7 cellular contexts compared by ENCODE assay signal in the genomic region with DNA sequence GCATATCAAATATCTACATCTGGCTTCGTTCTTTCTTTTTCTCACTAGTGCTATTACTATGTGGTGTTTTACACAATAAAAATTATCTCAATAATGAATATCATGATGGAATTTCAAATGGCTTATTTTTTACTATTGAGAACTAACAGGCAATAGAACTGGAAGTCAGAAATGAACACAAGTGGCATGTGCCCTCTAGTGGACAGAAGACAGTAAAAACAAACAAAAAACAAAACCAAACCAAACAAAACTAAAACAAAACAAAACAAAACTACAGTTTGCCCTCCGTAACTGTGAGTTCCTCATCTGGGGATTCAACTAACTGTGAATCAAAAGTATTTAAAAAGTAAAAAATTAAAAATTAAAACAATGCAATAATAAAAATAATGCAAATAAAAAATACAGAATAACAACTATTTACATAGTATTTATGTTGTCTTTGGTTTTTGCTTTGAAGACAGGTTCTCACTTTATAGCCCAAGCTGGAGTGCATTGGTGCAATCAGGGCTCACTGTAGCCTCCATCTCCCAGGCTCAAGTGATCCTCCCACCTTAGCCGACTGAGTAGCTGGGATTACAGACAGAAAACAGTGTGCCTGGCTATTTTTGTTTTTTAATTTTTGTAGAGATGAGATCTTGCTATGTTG.
A peak's percentile ranks its signal among the peaks of the same experiment; 100 is the strongest.
DNase-seq lines count a peak whose midpoint lies in the region; ATAC-seq, FAIRE-seq and TF ChIP-seq lines count a peak whose summit lies in the region.

No MANE protein-coding gene starts in this region.

- no peaks in the 10 kb centered on the region for H3K4me1 ChIP-seq in GM23248 (ENCODE audit: insufficient read depth)
- H3K4me1 ChIP-seq in GM12878 (ENCODE audit: control insufficient read depth, insufficient read depth, low read length) = no peaks in the 10 kb centered on the region
- no peaks in the 10 kb centered on the region for H3K4me1 ChIP-seq in tibial artery
- H3K4me1 ChIP-seq in esophagus muscularis mucosa = no peaks in the 10 kb centered on the region

- no peak for TF ChIP-seq POLR2A in GM12878 (IDR thresholded peaks at IDR 0.05; ENCODE audit: low read depth, low read length)
- TF ChIP-seq POLR2A in esophagus muscularis mucosa (IDR thresholded peaks at IDR 0.05; ENCODE audit: low read depth) = no peak

- 18 to 24% methylated on average over 3 of the region's 3 CpGs for WGBS in GM23248 (ENCODE audit: low coverage in 1 of 2, low lambda C conversion rate in 2 of 2, missing lambda C conversion rate in 2 of 2), 2 experiments
- 18% methylated on average over 3 of the region's 3 CpGs for WGBS in GM12878 (ENCODE audit: insufficient coverage, insufficient replicate concordance, low lambda C conversion rate, missing lambda C conversion rate)
- 64% methylated on average over 3 of the region's 3 CpGs for WGBS in esophagus muscularis mucosa

- intact Hi-C loops in GM12878 (cut with micrococcal nuclease; ENCODE audit: unreplicated experiment) (loop anchor here (10.0 kb wide), 1 partner anchor 441 kb away; no protein-coding TSS in a partner anchor), tibial artery (cut with DNase I; ENCODE audit: low total_unique reads) (no loop called here), esophagus muscularis mucosa (cut with DNase I) (no loop called here)

- SMC1A ChIA-PET in GM12878 (lab: Charles Lee; ENCODE audit: uncharacterized antibody, unreplicated experiment) = interaction anchor here (0.9 to 1.4 kb wide), 2 partner anchors 11 to 23 kb away, joined by 3 to 4 read pairs; no protein-coding TSS in a partner anchor

- H4K20me1 ChIP-seq in GM23248 (ENCODE audit: insufficient read depth) = no peaks in the 10 kb centered on the region
- no peaks in the 10 kb centered on the region for H4K20me1 ChIP-seq in GM12878 (ENCODE audit: control insufficient read depth, insufficient read depth)
- no peaks in the 10 kb centered on the region for H4K20me1 ChIP-seq in neural cell (ENCODE audit: insufficient read depth)

- POLR2A ChIA-PET in GM12878 (lab: Charles Lee) = no interaction called here

- H3K4me2 ChIP-seq in GM23248 (ENCODE audit: unreplicated experiment) (no peak overlapping the region), GM12878 (ENCODE audit: control insufficient read depth, insufficient read depth) (peak overlapping the region; percentile 36; the same call in 1 of the 2 replicates), neural cell (ENCODE audit: low read length) (no peak overlapping the region)

- FAIRE-seq in GM12878 (lab: Jason Lieb, UNC) = peak; percentile 59

- H3K36me3 ChIP-seq in GM23248 (ENCODE audit: low read depth) = no peaks in the 10 kb centered on the region
- H3K36me3 ChIP-seq in GM12878 (ENCODE audit: control insufficient read depth in 2 of 2, insufficient read depth in 2 of 2, low read length in 1 of 2) = no peaks in the 10 kb centered on the region
- H3K36me3 ChIP-seq in neural cell (ENCODE audit: insufficient read depth, low read length) = no peaks in the 10 kb centered on the region
- H3K36me3 ChIP-seq in tibial artery = no peaks in the 10 kb centered on the region
- H3K36me3 ChIP-seq in esophagus muscularis mucosa = no peaks in the 10 kb centered on the region

- CTCF ChIA-PET in GM12878 (lab: Yijun Ruan, JAX) = interaction anchor here (0.6 to 2.0 kb wide), 11 partner anchors 8 to 718 kb away, joined by 3 to 6 read pairs (median 4); no protein-coding TSS in a partner anchor

- H2AFZ ChIP-seq in GM23248 (0 out of 2 replicates have a peak overlapping the region, but pooled peaks have one; percentile 10), GM12878 (ENCODE audit: control insufficient read depth, low read depth, low read length) (peak overlapping the region; percentile 60), neural cell (ENCODE audit: low read depth, low read length) (no peak overlapping the region)

- TF ChIP-seq EP300 in GM12878 (IDR thresholded peaks at IDR 0.05; ENCODE audit: borderline replicate concordance in 1 of 2, control insufficient read depth in 1 of 2, low read depth in 2 of 2, low read length in 2 of 2) (no peak), neural cell (conservative IDR thresholded peaks at IDR 0.05; ENCODE audit: poor library complexity, severe bottlenecking) (no peak), esophagus muscularis mucosa (IDR thresholded peaks at IDR 0.05) (no peak)

- H3K9ac ChIP-seq in GM23248 (no peak overlapping the region), GM12878 (ENCODE audit: control insufficient read depth, insufficient read depth, low read length) (no peak overlapping the region), neural cell (ENCODE audit: low read length) (no peak overlapping the region)

- no peaks in the 10 kb centered on the region for H3K27me3 ChIP-seq in GM23248 (replicated peaks; ENCODE audit: insufficient read depth)
- no peaks in the 10 kb centered on the region for H3K27me3 ChIP-seq in GM12878 (replicated peaks in 1 of 2; ENCODE audit: control insufficient read depth in 2 of 2, insufficient read depth in 2 of 2, low read length in 1 of 2)
- H3K27me3 ChIP-seq in neural cell (ENCODE audit: insufficient read depth, low read depth, low read length) = no peaks in the 10 kb centered on the region
- H3K27me3 ChIP-seq in tibial artery = no peaks in the 10 kb centered on the region
- no peaks in the 10 kb centered on the region for H3K27me3 ChIP-seq in esophagus muscularis mucosa

- TF ChIP-seq RAD21 in GM12878 (IDR thresholded peaks at IDR 0.05; ENCODE audit: insufficient read depth, low read depth, low read length) (peak; percentile 54), neural cell (conservative IDR thresholded peaks at IDR 0.05) (peak; percentile 73)

- in situ Hi-C loops in GM23248 (cut with MboI) (loop anchor here (25.0 kb wide), 1 partner anchor 428 kb away; no protein-coding TSS in a partner anchor), GM12878 (cut with MboI) (no loop called here)

- DNase-seq in GM23248 (peak; percentile 66), LHCN-M2 (ENCODE audit: low read depth) (peak; percentile 37), GM12878 (ENCODE audit: low read depth, low spot score) (peak; percentile 16), tibial artery (no peak), esophagus muscularis mucosa (ENCODE audit: extremely low spot score) (no peak)

- no peaks in the 10 kb centered on the region for H3F3A ChIP-seq in GM23248 (ENCODE audit: insufficient read depth)
- H3F3A ChIP-seq in neural cell (ENCODE audit: insufficient read depth, low read length, poor library complexity, severe bottlenecking) = no peaks in the 10 kb centered on the region

- RAD21 ChIA-PET in GM12878 (lab: Charles Lee; ENCODE audit: unreplicated experiment) = interaction anchor here (0.9 to 1.2 kb wide), 2 partner anchors 18 to 708 kb away, joined by 3 read pairs; no protein-coding TSS in a partner anchor

- no peaks in the 10 kb centered on the region for H3K79me2 ChIP-seq in GM23248 (ENCODE audit: insufficient read depth)
- H3K79me2 ChIP-seq in GM12878 (ENCODE audit: control insufficient read depth, insufficient read depth, low read length) = no peaks in the 10 kb centered on the region
- H3K79me2 ChIP-seq in neural cell (replicated peaks; ENCODE audit: insufficient read depth, low read length) = no peaks in the 10 kb centered on the region

- TF ChIP-seq CTCF in GM12878 (IDR thresholded peaks at IDR 0.05 in 2 of 3, conservative IDR thresholded peaks at IDR 0.05 in 1 of 3; ENCODE audit: control insufficient read depth in 2 of 3, extremely low read depth in 1 of 3, insufficient read depth in 1 of 3, low read depth in 3 of 3, low read length in 3 of 3) = peak; percentile 53 to 71 (median 60)
- TF ChIP-seq CTCF in neural cell (IDR thresholded peaks at IDR 0.05; ENCODE audit: poor library complexity, severe bottlenecking) = peak; percentile 68
- TF ChIP-seq CTCF in tibial artery (IDR thresholded peaks at IDR 0.05) = peak in 1 of 2 experiments; percentile 9
- peak in 1 of 3 experiments; percentile 22 for TF ChIP-seq CTCF in esophagus muscularis mucosa (IDR thresholded peaks at IDR 0.05)

- ATAC-seq in GM18502 (IDR thresholded peaks at IDR 0.05; ENCODE audit: poor library complexity, unreplicated experiment) (peak; percentile 90), GM12878 (peak; percentile 85)

- H3K9me2 ChIP-seq in GM23248 (ENCODE audit: insufficient read depth) = no peaks in the 10 kb centered on the region; the same call in 1 of the 2 replicates
- H3K9me2 ChIP-seq in neural cell (ENCODE audit: insufficient read depth, low read length) = no peaks in the 10 kb centered on the region

- H3K4me3 ChIP-seq in GM23248 (no peak overlapping the region), GM12878 (no peak overlapping the region; the same call in 1 of the 2 replicates), neural cell (ENCODE audit: low read length) (no peak overlapping the region), tibial artery (no peak overlapping the region), esophagus muscularis mucosa (no peak overlapping the region)

- BruUV-seq in GM12878 (replicated peaks; lab: Mats Ljungman, UMichigan) = no TSS peak

- no peaks in the 10 kb centered on the region for H3K9me3 ChIP-seq in GM23248 (ENCODE audit: low read depth)
- H3K9me3 ChIP-seq in GM12878 (replicated peaks; ENCODE audit: control insufficient read depth, insufficient read depth, low read length) = no peaks in the 10 kb centered on the region
- no peaks in the 10 kb centered on the region for H3K9me3 ChIP-seq in neural cell (ENCODE audit: low read length)
- H3K9me3 ChIP-seq in tibial artery = no peaks in the 10 kb centered on the region
- no peaks in the 10 kb centered on the region for H3K9me3 ChIP-seq in esophagus muscularis mucosa

- H3K27ac ChIP-seq in GM23248 (no peak overlapping the region), GM12878 (ENCODE audit: control insufficient read depth, insufficient read depth) (no peak overlapping the region), neural cell (ENCODE audit: low read length) (no peak overlapping the region), tibial artery (no peak overlapping the region), esophagus muscularis mucosa (replicated peaks in 1 of 4) (no peak overlapping the region)

TF ChIP-seq in GM12878, 131 proteins besides CTCF, POLR2A, EP300 and RAD21:
- TF ChIP-seq SMAD5 (IDR thresholded peaks at IDR 0.05; ENCODE audit: low read depth) = no peak
- peak; percentile 54; the same call in 1 of the 2 replicates for TF ChIP-seq SMC3 (IDR thresholded peaks at IDR 0.05; ENCODE audit: borderline replicate concordance, low read length)

TF ChIP-seq in neural cell, 6 proteins besides CTCF, POLR2A, EP300 and RAD21:
- peak; percentile 73 for TF ChIP-seq SMC3 (conservative IDR thresholded peaks at IDR 0.05; ENCODE audit: poor library complexity)
- no peak for TF ChIP-seq TAF1 (IDR thresholded peaks at IDR 0.05; ENCODE audit: low read depth)
- no peak for TF ChIP-seq POLR2AphosphoS5 (IDR thresholded peaks at IDR 0.05)

Comparison
In these comparisons a context has a peak if more than half of its experiments do, and no peak if none do; other contexts are left out.
1. DNase-seq: peak in GM23248 (single experiment), LHCN-M2 (single experiment) and GM12878 (single experiment); none in tibial artery (0 of 2) and esophagus muscularis mucosa (single experiment).